In genomic region chr4:87589531-87589930, GRCh38 we compare ENCODE assay signal across 12 cellular contexts. TPM values are rescaled to one million over a fixed set of nuclear protein-coding genes. Genes with fewer than 3 reads are reported as not detected.
DNase-seq lines count a peak whose midpoint lies in the region; ATAC-seq and TF ChIP-seq lines count a peak whose summit lies in the region.
"Had no signal": no experiment of that assay in that cellular context is flagged by ENCODE, and none has a peak within 500 bp of the region (broad histone marks: within the 10 kb centered on the region; RNA-seq: fewer than 3 reads in every experiment).

No MANE protein-coding gene starts in this region.

- CTCF ChIA-PET in activated CD8-positive, alpha-beta T cell treated with anti-CD3 and anti-CD28 coated beads for 36 hours (lab: Charles Lee) = no interaction called here

- no peaks in the 10 kb centered on the region for H3K79me2 ChIP-seq in MM.1S (ENCODE audit: low read length)

- ATAC-seq in activated CD8-positive, alpha-beta T cell treated with anti-CD3 and anti-CD28 coated beads for 36 hours = no peak
- ATAC-seq: effector memory CD8-positive, alpha-beta T cell had no signal

- intact Hi-C loops in activated CD8-positive, alpha-beta T cell treated with anti-CD3 and anti-CD28 coated beads for 36 hours (cut with micrococcal nuclease) = no loop called here

- DNase-seq in AG08395 (ENCODE audit: low spot score) = peak; percentile 82
- peak; percentile 31 for DNase-seq in MM.1S
- peak; percentile 68 for DNase-seq in epithelial cell of prostate (ENCODE audit: low read depth, low spot score)
- DNase-seq in NCI-H1092 (lab: John Stamatoyannopoulos, UW) = no peak
- no peak for DNase-seq in activated CD8-positive, alpha-beta T cell treated with anti-CD3 and anti-CD28 coated beads for 36 hours
- DNase-seq in T-helper 2 cell = no peak
- no peak for DNase-seq in activated CD4-positive, alpha-beta T cell treated with anti-CD3 and anti-CD28 coated beads for 1 hour
- DNase-seq: CD4-positive, alpha-beta memory T cell; effector memory CD8-positive, alpha-beta T cell; H7; NCI-H524 treated with DMSO at 0.1 percent for 48 hours had no signal

- no peak overlapping the region for H3K9ac ChIP-seq in MM.1S (ENCODE audit: low read length)

- H3K27ac ChIP-seq in MM.1S (ENCODE audit: low read length) (no peak overlapping the region), epithelial cell of prostate (no peak overlapping the region)

- peaks cover 6% of the 10 kb centered on the region for H3K4me1 Mint-ChIP-seq in nephron
- no peaks in the 10 kb centered on the region for H3K4me1 Mint-ChIP-seq in activated CD8-positive, alpha-beta T cell treated with anti-CD3 and anti-CD28 coated beads for 36 hours (ENCODE audit: low read depth)
- H3K4me1 Mint-ChIP-seq: CD4-positive, alpha-beta memory T cell had no signal

- POLR2A ChIA-PET in activated CD8-positive, alpha-beta T cell treated with anti-CD3 and anti-CD28 coated beads for 36 hours (lab: Charles Lee) = no interaction called here

- H3K9me3 ChIP-seq in MM.1S (replicated peaks; ENCODE audit: insufficient read depth, low read length) = no peaks in the 10 kb centered on the region

- peak overlapping the region in 2 of 3 experiments; percentile 18 to 64 for H3K27ac Mint-ChIP-seq in nephron
- H3K27ac Mint-ChIP-seq in activated CD8-positive, alpha-beta T cell treated with anti-CD3 and anti-CD28 coated beads for 36 hours = no peak overlapping the region
- H3K27ac Mint-ChIP-seq: CD4-positive, alpha-beta memory T cell; effector memory CD8-positive, alpha-beta T cell had no signal

- no peaks in the 10 kb centered on the region for H3F3A ChIP-seq in MM.1S (ENCODE audit: insufficient read depth, low read length)

- no peak overlapping the region for H2AFZ ChIP-seq in MM.1S (ENCODE audit: low read length)

- H3K4me2 ChIP-seq in MM.1S (ENCODE audit: low read depth, low read length) = no peak overlapping the region

- H3K9me2 ChIP-seq in MM.1S (replicated peaks; ENCODE audit: insufficient read depth, low read length) = no peaks in the 10 kb centered on the region

- H3K4me1 ChIP-seq in MM.1S (ENCODE audit: low read length) = no peaks in the 10 kb centered on the region

- H3K36me3 Mint-ChIP-seq in nephron (ENCODE audit: low read depth) = no peaks in the 10 kb centered on the region
- H3K36me3 Mint-ChIP-seq in activated CD8-positive, alpha-beta T cell treated with anti-CD3 and anti-CD28 coated beads for 36 hours (ENCODE audit: low read depth) = no peaks in the 10 kb centered on the region
- H3K36me3 Mint-ChIP-seq: CD4-positive, alpha-beta memory T cell had no signal

- H3K27me3 Mint-ChIP-seq in nephron (ENCODE audit: low read depth) = no peaks in the 10 kb centered on the region
- peaks cover 5% of the 10 kb centered on the region for H3K27me3 Mint-ChIP-seq in activated CD8-positive, alpha-beta T cell treated with anti-CD3 and anti-CD28 coated beads for 36 hours

- H3K4me3 Mint-ChIP-seq in nephron = no peak overlapping the region
- H3K4me3 Mint-ChIP-seq in activated CD8-positive, alpha-beta T cell treated with anti-CD3 and anti-CD28 coated beads for 36 hours = no peak overlapping the region
- H3K4me3 Mint-ChIP-seq: CD4-positive, alpha-beta memory T cell; effector memory CD8-positive, alpha-beta T cell had no signal

- no peaks in the 10 kb centered on the region for H3K9me3 Mint-ChIP-seq in nephron
- peaks cover 6% of the 10 kb centered on the region for H3K9me3 Mint-ChIP-seq in activated CD8-positive, alpha-beta T cell treated with anti-CD3 and anti-CD28 coated beads for 36 hours
- H3K9me3 Mint-ChIP-seq: effector memory CD8-positive, alpha-beta T cell had no signal

- TF ChIP-seq CTCF in MM.1S (IDR thresholded peaks at IDR 0.05; ENCODE audit: low read length) = no peak
- TF ChIP-seq CTCF in nephron (IDR thresholded peaks at IDR 0.05; ENCODE audit: unreplicated experiment in 3 of 3) = no peak
- TF ChIP-seq CTCF in activated CD8-positive, alpha-beta T cell treated with anti-CD3 and anti-CD28 coated beads for 36 hours (IDR thresholded peaks at IDR 0.05) = no peak

- H4K20me1 ChIP-seq in MM.1S (ENCODE audit: insufficient read depth, low read length) = no peaks in the 10 kb centered on the region

- H3K27me3 ChIP-seq in MM.1S (replicated peaks; ENCODE audit: insufficient read depth, low read length) = no peaks in the 10 kb centered on the region

- H3K36me3 ChIP-seq in MM.1S (replicated peaks; ENCODE audit: insufficient read depth, low read length) = no peaks in the 10 kb centered on the region

- H3K4me3 ChIP-seq in MM.1S (ENCODE audit: low read length) = no peak overlapping the region

RNA-seq across cellular contexts. Expression of gene DSPP, which starts 18.8 kb away (rescaled TPM):
- not detected for total RNA-seq in activated CD8-positive, alpha-beta T cell treated with anti-CD3 and anti-CD28 coated beads for 36 hours
- total RNA-seq: CD4-positive, alpha-beta memory T cell; H7 had no signal

Comparison
In these comparisons a context has a peak if more than half of its experiments do, and no peak if none do; other contexts are left out.
1. DNase-seq: peak in AG08395 (single experiment), MM.1S (single experiment) and epithelial cell of prostate (single experiment); none in NCI-H1092 (single experiment), activated CD8-positive, alpha-beta T cell treated with anti-CD3 and anti-CD28 coated beads for 36 hours (single experiment), T-helper 2 cell (0 of 5) and activated CD4-positive, alpha-beta T cell treated with anti-CD3 and anti-CD28 coated beads for 1 hour (single experiment).